ENCODE assay signal across 8 cellular contexts in genomic region chr12:120234643-120235368, GRCh38. TPM values are rescaled to one million over a fixed set of nuclear protein-coding genes. Genes with fewer than 3 reads are reported as not detected.
DNase-seq lines count a peak whose midpoint lies in the region; ATAC-seq and TF ChIP-seq lines count a peak whose summit lies in the region.

No MANE protein-coding gene starts in this region.

- peak; percentile 98 for DNase-seq in A172 (ENCODE audit: low spot score)
- no peak for DNase-seq in GM10266 (ENCODE audit: extremely low spot score)
- DNase-seq in NCI-H82 (lab: John Stamatoyannopoulos, UW): peak; percentile 83
- no peak for DNase-seq in chondrocyte (ENCODE audit: low spot score)
- DNase-seq in left kidney (ENCODE audit: low read depth, low spot score): peak; percentile 97
- DNase-seq in activated CD4-positive, alpha-beta T cell treated with anti-CD3 and anti-CD28 coated beads, Interleukin-2, amount 50 U/mL, for 4 hours: no peak

- H3K9me3 Mint-ChIP-seq in chondrocyte (ENCODE audit: low read depth): no peaks in the 10 kb centered on the region

- TF ChIP-seq CTCF in GM10266 (IDR thresholded peaks at IDR 0.05; ENCODE audit: control insufficient read depth, insufficient read depth, low read depth, missing control alignments) (peak; percentile 10), chondrocyte (IDR thresholded peaks at IDR 0.05) (peak; percentile 79)

- no peaks in the 10 kb centered on the region for H3K9me3 ChIP-seq in stomach smooth muscle (ENCODE audit: control insufficient read depth in 2 of 2, low read length in 2 of 2)

- H3K27ac Mint-ChIP-seq in chondrocyte (ENCODE audit: unreplicated experiment): peak overlapping the region; percentile 94

- H3K4me3 ChIP-seq in stomach smooth muscle (ENCODE audit: low read length in 2 of 2): peak overlapping the region in 1 of 2 donors; percentile 58

- ATAC-seq in GM19324 (IDR thresholded peaks at IDR 0.05; ENCODE audit: low FRiP score, unreplicated experiment): no peak

- peaks cover 91% of the 10 kb centered on the region for H3K4me1 ChIP-seq in stomach smooth muscle (ENCODE audit: control insufficient read depth, insufficient read depth, low read length)

- no peaks in the 10 kb centered on the region for H3K27me3 ChIP-seq in stomach smooth muscle (ENCODE audit: control insufficient read depth in 1 of 2, insufficient read depth in 2 of 2, low read length in 2 of 2)

- peak overlapping the region; percentile 49 to 60 for H3K9ac ChIP-seq in stomach smooth muscle (ENCODE audit: low read length in 2 of 2)

- no peaks in the 10 kb centered on the region for H3K27me3 Mint-ChIP-seq in chondrocyte (ENCODE audit: low read depth)

- peak overlapping the region; percentile 25 for H3K4me3 Mint-ChIP-seq in chondrocyte (ENCODE audit: unreplicated experiment)

- peak overlapping the region; percentile 95 for H3K27ac ChIP-seq in stomach smooth muscle (ENCODE audit: low read length)

- H3K36me3 ChIP-seq in stomach smooth muscle (ENCODE audit: control insufficient read depth in 2 of 2, insufficient read depth in 2 of 2, low read length in 2 of 2): no peaks in the 10 kb centered on the region

- H3K4me1 Mint-ChIP-seq in chondrocyte (ENCODE audit: low read depth): peaks cover 89% of the 10 kb centered on the region

- H3K36me3 Mint-ChIP-seq in chondrocyte (ENCODE audit: low read depth): no peaks in the 10 kb centered on the region

RNA-seq across cellular contexts. Expression of gene PXN, which starts 30.7 kb away (rescaled TPM):
- total RNA-seq in A172 (2014; rRNA removed; shearing (Covaris generic)): 136 and 156 TPM in 2 replicates
- 68.1 to 79.5 TPM (median 70.5 TPM) in 3 replicates for total RNA-seq in chondrocyte

RNA-seq across cellular contexts. Expression of gene RPLP0, which starts 33.9 kb away (rescaled TPM):
- total RNA-seq in A172 (2014; rRNA removed; shearing (Covaris generic)): 2,135 and 2,569 TPM in 2 replicates
- total RNA-seq in chondrocyte: 1,691 to 2,186 TPM (median 1,706 TPM) in 3 replicates

RNA-seq across cellular contexts. Expression of gene GCN1, which starts 40.3 kb away (rescaled TPM):
- total RNA-seq in A172 (2014; rRNA removed; shearing (Covaris generic)): 41.5 and 43.4 TPM in 2 replicates
- 92.3 to 137 TPM (median 97.5 TPM) in 3 replicates for total RNA-seq in chondrocyte

RNA-seq across cellular contexts. Expression of gene RNU4-2, which starts 56.9 kb away (rescaled TPM):
- total RNA-seq in A172 (2014; rRNA removed; shearing (Covaris generic)): under 0.01 TPM in 2 replicates
- 4,282 to 4,899 TPM (median 4,793 TPM) in 3 replicates for total RNA-seq in chondrocyte

RNA-seq across cellular contexts. Expression of gene RNU4-1, which starts 58.2 kb away (rescaled TPM):
- total RNA-seq in A172 (2014; rRNA removed; shearing (Covaris generic)): under 0.01 TPM in 2 replicates
- total RNA-seq in chondrocyte: 1,613 to 1,880 TPM (median 1,738 TPM) in 3 replicates

Comparison
In these comparisons a context has a peak if more than half of its experiments do, and no peak if none do; other contexts are left out.
1. DNase-seq: peak in A172 (single experiment), NCI-H82 (single experiment) and left kidney (single experiment); none in GM10266 (single experiment), chondrocyte (single experiment) and activated CD4-positive, alpha-beta T cell treated with anti-CD3 and anti-CD28 coated beads, Interleukin-2, amount 50 U/mL, for 4 hours (0 of 2).